Comparison of ENCODE assay signal across 8 cellular contexts in genomic region chr16:69179255-69180010, GRCh38. TPM values are rescaled to one million over a fixed set of nuclear protein-coding genes. Genes with fewer than 3 reads are reported as not detected.
DNase-seq lines count a peak whose midpoint lies in the region; ATAC-seq and TF ChIP-seq lines count a peak whose summit lies in the region.

No MANE protein-coding gene starts in this region.

- H3K27me3 ChIP-seq in suprapubic skin, result no peaks in the 10 kb centered on the region

- 15% methylated on average over 7 of the region's 7 CpGs for WGBS in suprapubic skin

- ATAC-seq in activated naive CD8-positive, alpha-beta T cell treated with anti-CD3 and anti-CD28 coated beads, Interleukin-2, amount 50 U/mL, for 24 hours, result peak; percentile 46
- ATAC-seq in HG02973 (IDR thresholded peaks at IDR 0.05; ENCODE audit: unreplicated experiment), result no peak
- no peak for ATAC-seq in GM19035 (IDR thresholded peaks at IDR 0.05; ENCODE audit: unreplicated experiment)
- ATAC-seq in GM19351 (IDR thresholded peaks at IDR 0.05; ENCODE audit: unreplicated experiment), result no peak

- no peak overlapping the region for H3K4me3 ChIP-seq in suprapubic skin

- no peaks in the 10 kb centered on the region for H3K9me3 Mint-ChIP-seq in activated naive CD8-positive, alpha-beta T cell treated with anti-CD3 and anti-CD28 coated beads, Interleukin-2, amount 50 U/mL, for 24 hours
- H3K9me3 Mint-ChIP-seq in immature natural killer cell, result no peaks in the 10 kb centered on the region

- TF ChIP-seq CTCF in suprapubic skin (IDR thresholded peaks at IDR 0.05), result no peak

- no peak for TF ChIP-seq POLR2A in suprapubic skin (IDR thresholded peaks at IDR 0.05)

- peaks cover 35% of the 10 kb centered on the region for H3K4me1 Mint-ChIP-seq in activated naive CD8-positive, alpha-beta T cell treated with anti-CD3 and anti-CD28 coated beads, Interleukin-2, amount 50 U/mL, for 24 hours
- H3K4me1 Mint-ChIP-seq in immature natural killer cell, result peaks cover 10 to 14% of the 10 kb centered on the region in 2 donors

- H3K27me3 Mint-ChIP-seq in activated naive CD8-positive, alpha-beta T cell treated with anti-CD3 and anti-CD28 coated beads, Interleukin-2, amount 50 U/mL, for 24 hours, result no peaks in the 10 kb centered on the region
- H3K27me3 Mint-ChIP-seq in immature natural killer cell (ENCODE audit: low read depth in 3 of 3), result peaks cover 0 to 1% (median 0%) of the 10 kb centered on the region in 3 donors

- no peak overlapping the region for H3K4me3 Mint-ChIP-seq in activated naive CD8-positive, alpha-beta T cell treated with anti-CD3 and anti-CD28 coated beads, Interleukin-2, amount 50 U/mL, for 24 hours
- peak overlapping the region in 1 of 5 donors; percentile 31 for H3K4me3 Mint-ChIP-seq in immature natural killer cell

- DNase-seq in LHCN-M2 (ENCODE audit: low read depth), result peak; percentile 80
- DNase-seq in activated naive CD8-positive, alpha-beta T cell treated with anti-CD3 and anti-CD28 coated beads, Interleukin-2, amount 50 U/mL, for 24 hours, result no peak
- no peak for DNase-seq in immature natural killer cell
- DNase-seq in suprapubic skin (ENCODE audit: low spot score in 2 of 2), result peak; percentile 84 to 89
- no peak for DNase-seq in GDM1 (lab: John Stamatoyannopoulos, UW)

- H3K27ac ChIP-seq in suprapubic skin, result peak overlapping the region; percentile 70

- H3K9me3 ChIP-seq in suprapubic skin, result no peaks in the 10 kb centered on the region

- peaks cover 7% of the 10 kb centered on the region for H3K36me3 Mint-ChIP-seq in activated naive CD8-positive, alpha-beta T cell treated with anti-CD3 and anti-CD28 coated beads, Interleukin-2, amount 50 U/mL, for 24 hours (ENCODE audit: low read depth)
- H3K36me3 Mint-ChIP-seq in immature natural killer cell, result peaks cover 0 to 6% (median 0%) of the 10 kb centered on the region in 3 donors

- peak overlapping the region; percentile 17 for H3K27ac Mint-ChIP-seq in activated naive CD8-positive, alpha-beta T cell treated with anti-CD3 and anti-CD28 coated beads, Interleukin-2, amount 50 U/mL, for 24 hours
- H3K27ac Mint-ChIP-seq in immature natural killer cell, result peak overlapping the region in 4 of 6 donors; percentile 16 to 51 (median 22)

- TF ChIP-seq EP300 in suprapubic skin (IDR thresholded peaks at IDR 0.05), result no peak

- H3K4me1 ChIP-seq in suprapubic skin, result peaks cover 43% of the 10 kb centered on the region

- H3K36me3 ChIP-seq in suprapubic skin, result no peaks in the 10 kb centered on the region

RNA-seq across cellular contexts. Expression of gene SNTB2, which starts 7.5 kb away (rescaled TPM):
- total RNA-seq in LHCN-M2 (2014; rRNA removed), result 18.5 and 29.6 TPM in 2 replicates
- polyA plus RNA-seq in LHCN-M2 (2012), result 5.7 TPM
- polyA plus RNA-seq in immature natural killer cell, result 10 to 100 TPM; 16.7 to 23.1 (median 17.7) TPM
- 10 to 100 TPM; 35.8 to 81.6 (median 57.8) TPM for total RNA-seq in suprapubic skin

RNA-seq across cellular contexts. Expression of gene UTP4, which starts 47.0 kb away (rescaled TPM):
- total RNA-seq in LHCN-M2 (2014; rRNA removed), result 24.3 and 28.5 TPM in 2 replicates
- polyA plus RNA-seq in LHCN-M2 (2012), result 43.6 TPM
- 10 to 100 TPM; 38.8 to 69.1 (median 50.4) TPM for polyA plus RNA-seq in immature natural killer cell
- 10 to 100 TPM; 25.1 to 41.7 (median 34.8) TPM for total RNA-seq in suprapubic skin

RNA-seq across cellular contexts. Expression of gene CHTF8, which starts 47.0 kb away (rescaled TPM):
- total RNA-seq in LHCN-M2 (2014; rRNA removed) (53.7 and 67.9 TPM in 2 replicates), suprapubic skin (100 to 1,000 TPM in 1 of 4 donors, 10 to 100 TPM in 3; 76.9 to 128 (median 90.0) TPM)
- polyA plus RNA-seq in LHCN-M2 (2012), result 85.6 TPM
- 100 to 1,000 TPM; 134 to 160 (median 150) TPM for polyA plus RNA-seq in immature natural killer cell

Comparison
In these comparisons a context has a peak if more than half of its experiments do, and no peak if none do; other contexts are left out.
1. DNase-seq: peak in LHCN-M2 (single experiment) and suprapubic skin (2 of 2); none in activated naive CD8-positive, alpha-beta T cell treated with anti-CD3 and anti-CD28 coated beads, Interleukin-2, amount 50 U/mL, for 24 hours (single experiment), immature natural killer cell (0 of 3) and GDM1 (single experiment).